ENCODE assay signal across 11 cellular contexts in genomic region chr3:173221010-173221409, GRCh38.
A peak's percentile ranks its signal among the peaks of the same experiment; 100 is the strongest.
DNase-seq lines count a peak whose midpoint lies in the region; ATAC-seq, FAIRE-seq and TF ChIP-seq lines count a peak whose summit lies in the region.
"Had no signal": no experiment of that assay in that cellular context is flagged by ENCODE, and none has a peak within 500 bp of the region (broad histone marks: within the 10 kb centered on the region; RNA-seq: fewer than 3 reads in every experiment).

No MANE protein-coding gene starts in this region.

- no peak for ATAC-seq in GM21381 (IDR thresholded peaks at IDR 0.05; ENCODE audit: unreplicated experiment)
- ATAC-seq in sciatic nerve, result no peak

- H3K36me3 Mint-ChIP-seq in astrocyte (ENCODE audit: low read depth, unreplicated experiment) (no peaks in the 10 kb centered on the region), nephron progenitor cell (ENCODE audit: low read depth) (no peaks in the 10 kb centered on the region)

- no peaks in the 10 kb centered on the region for H3K27me3 ChIP-seq in astrocyte (ENCODE audit: insufficient read depth, low read length)
- H3K27me3 ChIP-seq in tibial artery, result no peaks in the 10 kb centered on the region
- H3K27me3 ChIP-seq: tibial nerve had no signal

- H3K36me3 ChIP-seq in astrocyte (ENCODE audit: insufficient read depth, low read length) (no peaks in the 10 kb centered on the region), tibial artery (no peaks in the 10 kb centered on the region)
- H3K36me3 ChIP-seq: tibial nerve had no signal

- H3K27ac ChIP-seq in astrocyte (ENCODE audit: low read depth, low read length) (no peak overlapping the region), tibial artery (no peak overlapping the region)
- H3K27ac ChIP-seq: tibial nerve had no signal

- H3K4me3 ChIP-seq in astrocyte (ENCODE audit: insufficient read depth, low read depth, low read length) (no peak overlapping the region), tibial artery (no peak overlapping the region)
- H3K4me3 ChIP-seq: tibial nerve had no signal

- H3K27me3 Mint-ChIP-seq in astrocyte (ENCODE audit: low read depth, unreplicated experiment), result no peaks in the 10 kb centered on the region
- H3K27me3 Mint-ChIP-seq in nephron progenitor cell (ENCODE audit: low read depth, poor library complexity), result peaks cover 2% of the 10 kb centered on the region

- peak; percentile 61 for TF ChIP-seq RAD21 in Ishikawa (IDR thresholded peaks at IDR 0.05; ENCODE audit: low read depth)

- H3K27ac Mint-ChIP-seq in astrocyte (ENCODE audit: unreplicated experiment), result no peak overlapping the region
- H3K27ac Mint-ChIP-seq in nephron progenitor cell, result no peak overlapping the region

- H3K4me1 Mint-ChIP-seq in astrocyte (ENCODE audit: low read depth, unreplicated experiment) (no peaks in the 10 kb centered on the region), nephron progenitor cell (no peaks in the 10 kb centered on the region)

- H3K4me1 ChIP-seq in astrocyte (ENCODE audit: insufficient read depth, low read length), result no peaks in the 10 kb centered on the region
- H3K4me1 ChIP-seq in tibial artery, result no peaks in the 10 kb centered on the region
- H3K4me1 ChIP-seq: tibial nerve had no signal

- no peaks in the 10 kb centered on the region for H4K20me1 ChIP-seq in astrocyte (ENCODE audit: insufficient read depth, low read length)

- H3K9me3 Mint-ChIP-seq in astrocyte (ENCODE audit: unreplicated experiment) (peaks cover 3% of the 10 kb centered on the region), nephron progenitor cell (peaks cover 8% of the 10 kb centered on the region)

- H3K79me2 ChIP-seq in astrocyte (ENCODE audit: insufficient read depth, low read length), result no peaks in the 10 kb centered on the region

- FAIRE-seq in astrocyte (lab: Jason Lieb, UNC), result no peak
- FAIRE-seq: A204.1 had no signal

- no peaks in the 10 kb centered on the region for H3K9me3 ChIP-seq in astrocyte (ENCODE audit: insufficient read depth, low read depth, low read length)
- H3K9me3 ChIP-seq in tibial artery, result peaks cover 0 to 7% (median 0%) of the 10 kb centered on the region in 3 donors

- intact Hi-C loops in tibial artery (cut with DNase I; ENCODE audit: low total_unique reads), result no loop called here
- intact Hi-C loops in sciatic nerve (cut with DNase I), result no loop called here

- no peak overlapping the region for H2AFZ ChIP-seq in astrocyte (ENCODE audit: low read depth, low read length)

- TF ChIP-seq CTCF in astrocyte (IDR thresholded peaks at IDR 0.05; ENCODE audit: insufficient read depth, low read depth, low read length) (peak; percentile 28), nephron progenitor cell (IDR thresholded peaks at IDR 0.05) (peak; percentile 18), tibial artery (IDR thresholded peaks at IDR 0.05) (no peak)

- TF ChIP-seq EP300 in Ishikawa (IDR thresholded peaks at IDR 0.05; ENCODE audit: borderline replicate concordance), result no peak

- no peak overlapping the region for H3K4me3 Mint-ChIP-seq in astrocyte (ENCODE audit: unreplicated experiment)
- no peak overlapping the region for H3K4me3 Mint-ChIP-seq in nephron progenitor cell

- no peak overlapping the region for H3K4me2 ChIP-seq in astrocyte (ENCODE audit: low read length)

- H3K9ac ChIP-seq in astrocyte (ENCODE audit: low read length), result no peak overlapping the region

- DNase-seq in DMS53 (lab: John Stamatoyannopoulos, UW), result peak; percentile 29
- no peak for DNase-seq in DMS53 treated with DMSO at 0.1 percent for 48 hours (lab: John Stamatoyannopoulos, UW; ENCODE audit: unreplicated experiment)
- no peak for DNase-seq in astrocyte (ENCODE audit: low read depth)
- DNase-seq in nephron progenitor cell, result no peak
- DNase-seq in tibial artery, result no peak
- DNase-seq in sciatic nerve (ENCODE audit: low spot score), result no peak
- DNase-seq: NCI-H526 treated with DMSO at 0.1 percent for 48 hours had no signal

TF ChIP-seq in Ishikawa, 13 proteins besides CTCF, POLR2A, EP300 and RAD21:
- TF ChIP-seq TEAD4 (IDR thresholded peaks at IDR 0.05), result no peak
- no peak for TF ChIP-seq EGR1 (IDR thresholded peaks at IDR 0.05)
- TF ChIP-seq ZBTB7A (IDR thresholded peaks at IDR 0.05; ENCODE audit: low read depth), result no peak
- no peak for TF ChIP-seq YY1 (IDR thresholded peaks at IDR 0.05; ENCODE audit: low read depth)
- no peak for TF ChIP-seq TCF12 (IDR thresholded peaks at IDR 0.05; ENCODE audit: low read depth)
- TF ChIP-seq TAF1 (IDR thresholded peaks at IDR 0.05; ENCODE audit: low read depth), result no peak
- no peak for TF ChIP-seq CEBPB (IDR thresholded peaks at IDR 0.05)
- no peak for TF ChIP-seq USF1 (IDR thresholded peaks at IDR 0.05)
- no peak for TF ChIP-seq REST (IDR thresholded peaks at IDR 0.05; ENCODE audit: low read depth)
- TF ChIP-seq NFIC (IDR thresholded peaks at IDR 0.05), result no peak
- no peak for TF ChIP-seq CREB1 (IDR thresholded peaks at IDR 0.05; ENCODE audit: low read depth)
- no peak for TF ChIP-seq MAX (IDR thresholded peaks at IDR 0.05)
- no peak for TF ChIP-seq FOXM1 (IDR thresholded peaks at IDR 0.05; ENCODE audit: borderline replicate concordance, low read depth)
TF ChIP-seq in Ishikawa: peak in this region for 0.

Comparison
In these comparisons a context has a peak if more than half of its experiments do, and no peak if none do; other contexts are left out.
1. CTCF ChIP-seq: peak in astrocyte (single experiment) and nephron progenitor cell (single experiment); none in tibial artery (0 of 2).